Comparison of ENCODE assay signal across 17 cellular contexts in genomic region chr9:87551692-87552303, GRCh38. TPM values are rescaled to one million over a fixed set of nuclear protein-coding genes. Genes with fewer than 3 reads are reported as not detected.
DNase-seq lines count a peak whose midpoint lies in the region; ATAC-seq and TF ChIP-seq lines count a peak whose summit lies in the region.
"Had no signal": no experiment of that assay in that cellular context is flagged by ENCODE, and none has a peak within 500 bp of the region (broad histone marks: within the 10 kb centered on the region; RNA-seq: fewer than 3 reads in every experiment).

No MANE protein-coding gene starts in this region.

- peaks cover 12% of the 10 kb centered on the region for H3K36me3 Mint-ChIP-seq in WTC11
- H3K36me3 Mint-ChIP-seq: IgD-negative memory B cell, immature natural killer cell had no signal

- H3K4me1 ChIP-seq in cardiac muscle cell (ENCODE audit: low read depth) (no peaks in the 10 kb centered on the region), left ventricle myocardium inferior (no peaks in the 10 kb centered on the region), mucosa of descending colon (ENCODE audit: low read depth) (no peaks in the 10 kb centered on the region), transverse colon (peaks cover 0 to 31% (median 7%) of the 10 kb centered on the region in 4 donors)

- H3K4me3 ChIP-seq in cardiac muscle cell (no peak overlapping the region), left ventricle myocardium inferior (no peak overlapping the region), mucosa of descending colon (no peak overlapping the region), transverse colon (no peak overlapping the region)
- H3K4me3 ChIP-seq: testis had no signal

- CTCF ChIA-PET in WTC11 (lab: Charles Lee) = no interaction called here

- peak overlapping the region; percentile 59 for H3K27ac ChIP-seq in cardiac muscle cell
- H3K27ac ChIP-seq in left ventricle myocardium inferior (replicated peaks) = no peak overlapping the region
- peak overlapping the region; percentile 51 to 76 (median 52) for H3K27ac ChIP-seq in transverse colon
- H3K27ac ChIP-seq: testis had no signal

- POLR2A ChIA-PET in WTC11 (lab: Charles Lee) = no interaction called here

- in situ Hi-C loops in transverse colon (cut with MboI; ENCODE audit: low pct_ligation_motif_present in 1 of 4, low pct_unique_long_range_greater_than_20kb in 1 of 4, low sequenced_read_pairs in 3 of 4) = no loop called here
- in situ Hi-C loops in G401 (cut with HindIII; ENCODE audit: low sequenced_read_pairs) = no loop called here

- H3K36me3 ChIP-seq in cardiac muscle cell = no peaks in the 10 kb centered on the region
- no peaks in the 10 kb centered on the region for H3K36me3 ChIP-seq in left ventricle myocardium inferior
- H3K36me3 ChIP-seq in mucosa of descending colon (ENCODE audit: low read depth) = no peaks in the 10 kb centered on the region
- H3K36me3 ChIP-seq in transverse colon = no peaks in the 10 kb centered on the region

- H3K4me3 Mint-ChIP-seq in WTC11 = no peak overlapping the region
- H3K4me3 Mint-ChIP-seq: IgD-negative memory B cell, immature natural killer cell had no signal

- no peak for TF ChIP-seq EP300 in transverse colon (IDR thresholded peaks at IDR 0.05; ENCODE audit: low read depth)

- H3K9me3 ChIP-seq in cardiac muscle cell (ENCODE audit: low read depth) = no peaks in the 10 kb centered on the region
- H3K9me3 ChIP-seq in left ventricle myocardium inferior (replicated peaks) = no peaks in the 10 kb centered on the region
- H3K9me3 ChIP-seq in mucosa of descending colon = no peaks in the 10 kb centered on the region
- no peaks in the 10 kb centered on the region for H3K9me3 ChIP-seq in transverse colon
- H3K9me3 ChIP-seq: testis had no signal

- no peaks in the 10 kb centered on the region for H3K27me3 Mint-ChIP-seq in WTC11 (ENCODE audit: low read depth)
- H3K27me3 Mint-ChIP-seq: IgD-negative memory B cell had no signal

- H3K4me1 Mint-ChIP-seq in WTC11 = peaks cover 53% of the 10 kb centered on the region
- H3K4me1 Mint-ChIP-seq: IgD-negative memory B cell, immature natural killer cell had no signal

- H3K27me3 ChIP-seq in cardiac muscle cell = no peaks in the 10 kb centered on the region
- H3K27me3 ChIP-seq in left ventricle myocardium inferior (ENCODE audit: low read depth) = no peaks in the 10 kb centered on the region
- no peaks in the 10 kb centered on the region for H3K27me3 ChIP-seq in transverse colon
- H3K27me3 ChIP-seq: testis had no signal

- 82% methylated on average over 10 of the region's 10 CpGs; no CpG with 5 or more reads in 1 of the 2 donors for WGBS in transverse colon (ENCODE audit: low coverage in 1 of 2), 2 donors

- H3K27ac Mint-ChIP-seq in WTC11 = peak overlapping the region; percentile 69; the same call in 1 of the 2 replicates
- H3K27ac Mint-ChIP-seq: IgD-negative memory B cell, immature natural killer cell had no signal

- intact Hi-C loops in left ventricle myocardium inferior (cut with micrococcal nuclease) (no loop called here), mucosa of descending colon (cut with DNase I, micrococcal nuclease) (no loop called here), transverse colon (cut with DNase I; ENCODE audit: low total_unique reads) (no loop called here)

- TF ChIP-seq POLR2A in transverse colon (IDR thresholded peaks at IDR 0.05) = no peak

- peak in 1 of 2 donors; percentile 38 for DNase-seq in cardiac muscle cell (ENCODE audit: low read depth in 1 of 2, low spot score in 1 of 2)
- DNase-seq in left ventricle myocardium inferior = no peak
- DNase-seq in WTC11 (ENCODE audit: low spot score) = no peak
- no peak for DNase-seq in mucosa of descending colon
- DNase-seq in transverse colon = no peak
- no peak for DNase-seq in G401 (ENCODE audit: low spot score)
- DNase-seq in midbrain (lab: John Stamatoyannopoulos, UW) = no peak
- DNase-seq: activated naive CD4-positive, alpha-beta T cell treated with anti-CD3 and anti-CD28 coated beads, Interleukin-2, amount 50 U/mL, for 16 hours; activated T-cell treated with anti-CD3 and anti-CD28 coated beads, Interleukin-2, amount 50 U/mL, for 1 hour; aorta; effector memory CD4-positive, alpha-beta T cell; immature natural killer cell; NCI-H1694 treated with DMSO at 0.1 percent for 48 hours; NCI-H446; testis had no signal

- peaks cover 3% of the 10 kb centered on the region for H3K9me3 Mint-ChIP-seq in WTC11

- TF ChIP-seq CTCF in cardiac muscle cell (IDR thresholded peaks at IDR 0.05; ENCODE audit: low read depth, low read length) (no peak), left ventricle myocardium inferior (IDR thresholded peaks at IDR 0.05; ENCODE audit: borderline replicate concordance) (no peak), WTC11 (IDR thresholded peaks at IDR 0.05) (no peak), mucosa of descending colon (IDR thresholded peaks at IDR 0.05) (no peak), transverse colon (IDR thresholded peaks at IDR 0.05) (no peak)

- ATAC-seq in WTC11 = peak; percentile 66
- ATAC-seq in mucosa of descending colon = peak; percentile 6
- no peak for ATAC-seq in GM21619 (IDR thresholded peaks at IDR 0.05; ENCODE audit: unreplicated experiment)

TF ChIP-seq in WTC11, 78 proteins besides CTCF, POLR2A, EP300 and RAD21:
- TF ChIP-seq NR2C2 (CRISPR knock-in tag; IDR thresholded peaks at IDR 0.05) (no peak), NFE2L1 (CRISPR knock-in tag; IDR thresholded peaks at IDR 0.05) (no peak), EMX1 (CRISPR knock-in tag; IDR thresholded peaks at IDR 0.05) (no peak), PREB (CRISPR knock-in tag; IDR thresholded peaks at IDR 0.05; ENCODE audit: borderline replicate concordance) (no peak), FOXP1 (CRISPR knock-in tag; IDR thresholded peaks at IDR 0.05; ENCODE audit: borderline replicate concordance) (no peak), KAT7 (CRISPR knock-in tag; IDR thresholded peaks at IDR 0.05; ENCODE audit: borderline replicate concordance) (no peak), ZBTB43 (CRISPR knock-in tag; IDR thresholded peaks at IDR 0.05) (no peak), ATF3 (CRISPR knock-in tag; conservative IDR thresholded peaks at IDR 0.05) (no peak)

RNA-seq across cellular contexts. Expression of gene DAPK1, which starts 54.1 kb away (rescaled TPM):
- 24.6 and 39.6 TPM in 2 replicates for total RNA-seq in cardiac muscle cell
- 21.0 and 25.2 TPM in 2 replicates for polyA plus RNA-seq in cardiac muscle cell
- 5.5 TPM for total RNA-seq in left ventricle myocardium inferior
- 127 to 130 TPM (median 129 TPM) in 3 replicates for total RNA-seq in WTC11 (2021)
- total RNA-seq in mucosa of descending colon = 10 to 100 TPM; 22.2 to 98.7 (median 25.9) TPM
- 10 to 100 TPM; 14.5 to 28.3 (median 20.7) TPM for total RNA-seq in transverse colon
- not detected in 2 replicates for total RNA-seq in G401 (2014; rRNA removed; shearing (Covaris generic))
